11 cellular contexts compared by ENCODE assay signal in genomic region chr7:36288501-36288900, GRCh38.
A peak's percentile ranks its signal among the peaks of the same experiment; 100 is the strongest.
DNase-seq lines count a peak whose midpoint lies in the region; ATAC-seq lines count a peak whose summit lies in the region.
"Had no signal": no experiment of that assay in that cellular context is flagged by ENCODE, and none has a peak within 500 bp of the region (broad histone marks: within the 10 kb centered on the region; RNA-seq: fewer than 3 reads in every experiment).

No MANE protein-coding gene starts in this region.

- no peak for ATAC-seq in activated T-cell treated with anti-CD3 and anti-CD28 coated beads, Interleukin-2, amount 50 U/mL, for 4 hours
- no peak for ATAC-seq in activated T-cell treated with anti-CD3 and anti-CD28 coated beads, Interleukin-2, amount 50 U/mL, for 72 hours (replicated peaks in 1 of 2)
- ATAC-seq in activated naive CD8-positive, alpha-beta T cell treated with anti-CD3 and anti-CD28 coated beads, Interleukin-2, amount 50 U/mL, for 24 hours, result no peak
- no peak for ATAC-seq in stimulated activated memory B cell treated with anti-CD40 and anti-IgM and Interleukin-4, amounts not matched to agents 10 μg/mL and 1 μg/mL and 100 μg/mL, for 72 hours
- no peak for ATAC-seq in GM21717 (IDR thresholded peaks at IDR 0.05; ENCODE audit: unreplicated experiment)
- ATAC-seq: left lobe of liver had no signal

- H3K27me3 Mint-ChIP-seq in activated T-cell treated with anti-CD3 and anti-CD28 coated beads, Interleukin-2, amount 50 U/mL, for 4 hours (ENCODE audit: low read depth), result no peaks in the 10 kb centered on the region
- H3K27me3 Mint-ChIP-seq in activated T-cell treated with anti-CD3 and anti-CD28 coated beads, Interleukin-2, amount 50 U/mL, for 72 hours (ENCODE audit: low read depth), result no peaks in the 10 kb centered on the region
- peaks cover 3% of the 10 kb centered on the region for H3K27me3 Mint-ChIP-seq in IgD-negative memory B cell
- H3K27me3 Mint-ChIP-seq in activated naive CD8-positive, alpha-beta T cell treated with anti-CD3 and anti-CD28 coated beads, Interleukin-2, amount 50 U/mL, for 24 hours, result no peaks in the 10 kb centered on the region
- H3K27me3 Mint-ChIP-seq in stimulated activated memory B cell treated with anti-CD40 and anti-IgM and Interleukin-4, amounts not matched to agents 10 μg/mL and 1 μg/mL and 100 μg/mL, for 72 hours, result peaks cover 11% of the 10 kb centered on the region

- peaks cover 73% of the 10 kb centered on the region for H3K4me1 Mint-ChIP-seq in activated T-cell treated with anti-CD3 and anti-CD28 coated beads, Interleukin-2, amount 50 U/mL, for 4 hours (ENCODE audit: low read depth)
- peaks cover 52% of the 10 kb centered on the region for H3K4me1 Mint-ChIP-seq in activated T-cell treated with anti-CD3 and anti-CD28 coated beads, Interleukin-2, amount 50 U/mL, for 72 hours (ENCODE audit: low read depth)
- peaks cover 37 to 44% (median 43%) of the 10 kb centered on the region in 3 donors for H3K4me1 Mint-ChIP-seq in IgD-negative memory B cell
- H3K4me1 Mint-ChIP-seq in activated naive CD8-positive, alpha-beta T cell treated with anti-CD3 and anti-CD28 coated beads, Interleukin-2, amount 50 U/mL, for 24 hours, result peaks cover 58% of the 10 kb centered on the region
- peaks cover 67% of the 10 kb centered on the region for H3K4me1 Mint-ChIP-seq in stimulated activated memory B cell treated with anti-CD40 and anti-IgM and Interleukin-4, amounts not matched to agents 10 μg/mL and 1 μg/mL and 100 μg/mL, for 72 hours

- no peak overlapping the region for H3K27ac Mint-ChIP-seq in activated T-cell treated with anti-CD3 and anti-CD28 coated beads, Interleukin-2, amount 50 U/mL, for 72 hours
- peak overlapping the region in 2 of 3 donors; percentile 12 to 59 for H3K27ac Mint-ChIP-seq in IgD-negative memory B cell
- peak overlapping the region; percentile 29 for H3K27ac Mint-ChIP-seq in activated naive CD8-positive, alpha-beta T cell treated with anti-CD3 and anti-CD28 coated beads, Interleukin-2, amount 50 U/mL, for 24 hours
- peak overlapping the region; percentile 74 for H3K27ac Mint-ChIP-seq in stimulated activated memory B cell treated with anti-CD40 and anti-IgM and Interleukin-4, amounts not matched to agents 10 μg/mL and 1 μg/mL and 100 μg/mL, for 72 hours

- no peaks in the 10 kb centered on the region for H3K9me3 Mint-ChIP-seq in activated T-cell treated with anti-CD3 and anti-CD28 coated beads, Interleukin-2, amount 50 U/mL, for 4 hours
- H3K9me3 Mint-ChIP-seq in activated T-cell treated with anti-CD3 and anti-CD28 coated beads, Interleukin-2, amount 50 U/mL, for 72 hours, result no peaks in the 10 kb centered on the region
- no peaks in the 10 kb centered on the region for H3K9me3 Mint-ChIP-seq in IgD-negative memory B cell
- H3K9me3 Mint-ChIP-seq in activated naive CD8-positive, alpha-beta T cell treated with anti-CD3 and anti-CD28 coated beads, Interleukin-2, amount 50 U/mL, for 24 hours, result no peaks in the 10 kb centered on the region
- no peaks in the 10 kb centered on the region for H3K9me3 Mint-ChIP-seq in stimulated activated memory B cell treated with anti-CD40 and anti-IgM and Interleukin-4, amounts not matched to agents 10 μg/mL and 1 μg/mL and 100 μg/mL, for 72 hours

- H3K36me3 Mint-ChIP-seq in activated T-cell treated with anti-CD3 and anti-CD28 coated beads, Interleukin-2, amount 50 U/mL, for 4 hours (ENCODE audit: insufficient read depth), result no peaks in the 10 kb centered on the region
- H3K36me3 Mint-ChIP-seq in activated T-cell treated with anti-CD3 and anti-CD28 coated beads, Interleukin-2, amount 50 U/mL, for 72 hours (ENCODE audit: insufficient read depth in 2 of 2), result peaks cover 0 to 2% of the 10 kb centered on the region in 2 donors
- H3K36me3 Mint-ChIP-seq in IgD-negative memory B cell, result no peaks in the 10 kb centered on the region
- no peaks in the 10 kb centered on the region for H3K36me3 Mint-ChIP-seq in activated naive CD8-positive, alpha-beta T cell treated with anti-CD3 and anti-CD28 coated beads, Interleukin-2, amount 50 U/mL, for 24 hours (ENCODE audit: low read depth)
- no peaks in the 10 kb centered on the region for H3K36me3 Mint-ChIP-seq in stimulated activated memory B cell treated with anti-CD40 and anti-IgM and Interleukin-4, amounts not matched to agents 10 μg/mL and 1 μg/mL and 100 μg/mL, for 72 hours

- H3K4me3 Mint-ChIP-seq in activated T-cell treated with anti-CD3 and anti-CD28 coated beads, Interleukin-2, amount 50 U/mL, for 4 hours, result peak overlapping the region; percentile 73
- peak overlapping the region in 1 of 2 donors; percentile 74 for H3K4me3 Mint-ChIP-seq in activated T-cell treated with anti-CD3 and anti-CD28 coated beads, Interleukin-2, amount 50 U/mL, for 72 hours
- H3K4me3 Mint-ChIP-seq in IgD-negative memory B cell, result peak overlapping the region in 1 of 4 donors; percentile 87
- H3K4me3 Mint-ChIP-seq in activated naive CD8-positive, alpha-beta T cell treated with anti-CD3 and anti-CD28 coated beads, Interleukin-2, amount 50 U/mL, for 24 hours, result no peak overlapping the region
- no peak overlapping the region for H3K4me3 Mint-ChIP-seq in stimulated activated memory B cell treated with anti-CD40 and anti-IgM and Interleukin-4, amounts not matched to agents 10 μg/mL and 1 μg/mL and 100 μg/mL, for 72 hours

- no peak for DNase-seq in activated T-cell treated with anti-CD3 and anti-CD28 coated beads, Interleukin-2, amount 50 U/mL, for 4 hours
- no peak for DNase-seq in activated T-cell treated with anti-CD3 and anti-CD28 coated beads, Interleukin-2, amount 50 U/mL, for 72 hours
- no peak for DNase-seq in activated naive CD8-positive, alpha-beta T cell treated with anti-CD3 and anti-CD28 coated beads, Interleukin-2, amount 50 U/mL, for 24 hours
- DNase-seq in NCI-H2081 (lab: John Stamatoyannopoulos, UW), result no peak
- no peak for DNase-seq in activated effector memory CD4-positive, alpha-beta T cell treated with Interleukin-2 at 50 U/mL for 16 hours
- DNase-seq: DMS 273 treated with DMSO at 0.1 percent for 48 hours, NCI-H2029 treated with DMSO at 0.1 percent for 48 hours had no signal
